In the genomic region with DNA sequence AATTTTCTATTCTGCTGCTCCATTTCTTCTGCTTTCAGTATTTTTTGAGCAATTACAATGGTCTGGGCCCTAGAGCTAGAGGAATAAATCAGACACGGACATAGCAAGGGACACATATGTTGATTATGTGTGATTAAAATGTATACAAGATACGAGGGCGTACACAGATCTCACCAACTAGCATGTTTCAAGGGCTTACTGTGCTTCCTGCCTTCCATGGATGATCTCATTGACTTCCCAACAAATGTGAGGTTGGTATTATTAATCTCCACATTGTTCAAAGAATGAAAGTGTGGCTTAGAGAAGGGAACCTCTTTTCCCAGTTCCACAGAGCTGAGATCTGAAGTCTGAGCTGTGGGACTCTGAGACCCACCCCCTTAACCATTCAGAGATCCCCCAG, we compare ENCODE assay signal across 28 cellular contexts. TPM values are rescaled to one million over a fixed set of nuclear protein-coding genes. Genes with fewer than 3 reads are reported as not detected.
DNase-seq lines count a peak whose midpoint lies in the region; ATAC-seq, FAIRE-seq and TF ChIP-seq lines count a peak whose summit lies in the region.
"Had no signal": no experiment of that assay in that cellular context is flagged by ENCODE, and none has a peak within 500 bp of the region (broad histone marks: within the 10 kb centered on the region; RNA-seq: fewer than 3 reads in every experiment).

No MANE protein-coding gene starts in this region.

- peaks cover 0 to 4% (median 0%) of the 10 kb centered on the region in 7 donors for H3K9me3 Mint-ChIP-seq in CD14-positive monocyte
- no peaks in the 10 kb centered on the region for H3K9me3 Mint-ChIP-seq in H9
- H3K9me3 Mint-ChIP-seq in Calu3 (ENCODE audit: low read depth, unreplicated experiment): no peaks in the 10 kb centered on the region
- H3K9me3 Mint-ChIP-seq: activated naive CD8-positive, alpha-beta T cell treated with anti-CD3 and anti-CD28 coated beads, Interleukin-2, amount 10 ng/mL, durations not matched to agents 7 days and 5 days; central memory CD8-positive, alpha-beta T cell had no signal

- BruUV-seq in K562 (replicated peaks; lab: Mats Ljungman, UMichigan) (no TSS peak), Calu3 (replicated peaks; lab: Mats Ljungman, UMichigan) (no TSS peak)

- H4K91ac ChIP-seq in H9 (ENCODE audit: insufficient read length, low read depth, low read length): no peak overlapping the region
- H4K91ac ChIP-seq in mesenchymal stem cell (ENCODE audit: low read length): no peak overlapping the region

- H3K79me2 ChIP-seq in H9 (ENCODE audit: insufficient read depth, low read length) (no peaks in the 10 kb centered on the region), K562 (ENCODE audit: control insufficient read depth, insufficient read depth, low read length) (peaks cover 4% of the 10 kb centered on the region; the same call in 1 of the 3 replicates)

- WGBS in H9 (ENCODE audit: extremely low coverage, insufficient read length, low lambda C conversion rate): no CpG with 5 or more reads among the region's 3 CpGs
- WGBS in K562 (ENCODE audit: insufficient coverage, low coverage, missing lambda C conversion rate): 61% methylated on average over 3 of the region's 3 CpGs
- 69% methylated on average over 2 of the region's 3 CpGs for WGBS in mesenchymal stem cell

- H3K56ac ChIP-seq in H9 (ENCODE audit: insufficient read length, low read depth, low read length): no peak overlapping the region

- H3K4ac ChIP-seq in H9 (ENCODE audit: low read depth, low read length): no peak overlapping the region
- H3K4ac ChIP-seq in mesenchymal stem cell (ENCODE audit: low read depth in 1 of 2, low read length in 2 of 2): no peak overlapping the region

- H3K36me3 Mint-ChIP-seq in CD14-positive monocyte (peaks cover 13 to 35% of the 10 kb centered on the region in 2 donors), H9 (ENCODE audit: insufficient read depth in 1 of 3, low read depth in 3 of 3) (no peaks in the 10 kb centered on the region; a peak in 1 of 7 replicates), Calu3 (ENCODE audit: insufficient read depth, unreplicated experiment) (peaks cover 20% of the 10 kb centered on the region)

- H3K4me1 Mint-ChIP-seq in CD14-positive monocyte (peaks cover 69% of the 10 kb centered on the region), H9 (peaks cover 2 to 3% of the 10 kb centered on the region in 2 experiments; a peak in 3 of 4 replicates), Calu3 (ENCODE audit: low read depth, unreplicated experiment) (no peaks in the 10 kb centered on the region)

- H3K27me3 Mint-ChIP-seq in CD14-positive monocyte (ENCODE audit: low read depth in 3 of 3) (peaks cover 0 to 3% (median 1%) of the 10 kb centered on the region in 3 donors), H9 (ENCODE audit: low read depth) (no peaks in the 10 kb centered on the region), Calu3 (ENCODE audit: unreplicated experiment) (no peaks in the 10 kb centered on the region)
- H3K27me3 Mint-ChIP-seq: activated naive CD8-positive, alpha-beta T cell treated with anti-CD3 and anti-CD28 coated beads, Interleukin-2, amount 10 ng/mL, durations not matched to agents 7 days and 5 days; central memory CD8-positive, alpha-beta T cell had no signal

- no peak overlapping the region for H2AK5ac ChIP-seq in H9 (ENCODE audit: insufficient read length, low read length)
- no peak overlapping the region for H2AK5ac ChIP-seq in mesenchymal stem cell (ENCODE audit: low read length, severe bottlenecking)

- no peak overlapping the region for H3T11ph ChIP-seq in H9 (ENCODE audit: low read length)

- H3K4me3 ChIP-seq in K562 (no peak overlapping the region), mesenchymal stem cell (ENCODE audit: insufficient read depth in 1 of 2, low read depth in 1 of 2, low read length in 2 of 2) (no peak overlapping the region)
- H3K4me3 ChIP-seq: left lung had no signal

- H3K79me1 ChIP-seq in H9 (ENCODE audit: insufficient read depth, low read depth, low read length, poor library complexity, severe bottlenecking) (no peaks in the 10 kb centered on the region), mesenchymal stem cell (replicated peaks; ENCODE audit: low read length, poor library complexity, severe bottlenecking) (peaks cover 39% of the 10 kb centered on the region)

- H2AFZ ChIP-seq in H9 (ENCODE audit: low read length): no peak overlapping the region
- no peak overlapping the region for H2AFZ ChIP-seq in K562 (ENCODE audit: low read depth, low read length)
- no peak overlapping the region for H2AFZ ChIP-seq in mesenchymal stem cell (ENCODE audit: low read depth, low read length)

- H3K9me3 ChIP-seq in H9 (ENCODE audit: control insufficient read depth, low read depth, low read length) (no peaks in the 10 kb centered on the region), K562 (replicated peaks; ENCODE audit: control insufficient read depth, insufficient read depth, low read depth, low read length) (no peaks in the 10 kb centered on the region), mesenchymal stem cell (ENCODE audit: control insufficient read depth, low read length) (no peaks in the 10 kb centered on the region)
- H3K9me3 ChIP-seq: left lung had no signal

- H3K18ac ChIP-seq in H9 (ENCODE audit: insufficient read length, low read depth, low read length) (no peak overlapping the region), mesenchymal stem cell (ENCODE audit: low read depth in 1 of 2, low read length in 2 of 2) (no peak overlapping the region)

- no peak for DNase-seq in CD14-positive monocyte (ENCODE audit: low spot score)
- DNase-seq in H9: no peak
- DNase-seq in K562 (ENCODE audit: extremely low read depth in 1 of 4, low spot score in 3 of 4): no peak
- DNase-seq in mesenchymal stem cell: no peak
- DNase-seq in NCI-H82 (lab: John Stamatoyannopoulos, UW): no peak
- DNase-seq in Calu3: no peak
- DNase-seq in NCI-H774 (lab: John Stamatoyannopoulos, UW): no peak
- DNase-seq: activated CD4-positive, alpha-beta T cell treated with anti-CD3 and anti-CD28 coated beads for 1 hour; activated gamma-delta T cell; activated naive CD8-positive, alpha-beta T cell treated with anti-CD3 and anti-CD28 coated beads, Interleukin-2, amount 10 ng/mL, durations not matched to agents 7 days and 5 days; DND-41; NCI-H1092; NCI-H187 treated with DMSO at 0.1 percent for 48 hours; NCI-H524; retina; SIG-M5; small intestine; stimulated activated CD4-positive, alpha-beta T cell treated with anti-CD3 and anti-CD28 coated beads, Interleukin-2, amount 100 ng/mL, for 24 hours; T-helper 1 cell; trophoblast cell had no signal

- H4K8ac ChIP-seq in H9 (replicated peaks; ENCODE audit: insufficient read length, low read depth, low read length) (no peak overlapping the region), mesenchymal stem cell (ENCODE audit: low read length) (no peak overlapping the region)

- intact Hi-C loops in CD14-positive monocyte (cut with micrococcal nuclease) (no loop called here), K562 (cut with micrococcal nuclease) (no loop called here), Calu3 (cut with micrococcal nuclease; ENCODE audit: unreplicated experiment) (no loop called here)

- no peak overlapping the region for H3K27ac ChIP-seq in H9 (ENCODE audit: insufficient read length, low read depth, low read length)
- H3K27ac ChIP-seq in K562 (ENCODE audit: extremely low read depth, low read depth, low read length): no peak overlapping the region
- no peak overlapping the region for H3K27ac ChIP-seq in mesenchymal stem cell (ENCODE audit: low read length, poor library complexity, severe bottlenecking)
- H3K27ac ChIP-seq: C4-2B, left lung had no signal

- in situ Hi-C loops in K562 (cut with MboI): no loop called here

- TF ChIP-seq POLR2A in K562 (conservative IDR thresholded peaks at IDR 0.05): no peak

- no peak overlapping the region for H3K9ac ChIP-seq in H9 (ENCODE audit: extremely low read depth, insufficient read length, low read length)
- peak overlapping the region in 1 of 2 experiments; percentile 21; a peak in 1 of 4 replicates for H3K9ac ChIP-seq in K562 (ENCODE audit: insufficient read depth in 1 of 2, low read depth in 2 of 2, low read length in 2 of 2)
- H3K9ac ChIP-seq in mesenchymal stem cell (ENCODE audit: low read length): peak overlapping the region; percentile 17

- TF ChIP-seq CTCF in CD14-positive monocyte (IDR thresholded peaks at IDR 0.05) (no peak), H9 (conservative IDR thresholded peaks at IDR 0.05) (no peak), K562 (IDR thresholded peaks at IDR 0.05 in 2 of 3, conservative IDR thresholded peaks at IDR 0.05 in 1 of 3; ENCODE audit: insufficient read depth in 2 of 3, low read depth in 1 of 3, low read length in 3 of 3) (no peak), Calu3 (IDR thresholded peaks at IDR 0.05; ENCODE audit: unreplicated experiment) (no peak)

- H3K27ac Mint-ChIP-seq in CD14-positive monocyte (peak overlapping the region; percentile 92 to 98 (median 98)), H9 (peak overlapping the region in 2 of 3 experiments; percentile 45 to 63; a peak in 3 of 7 replicates), Calu3 (ENCODE audit: unreplicated experiment) (no peak overlapping the region)
- H3K27ac Mint-ChIP-seq: activated naive CD8-positive, alpha-beta T cell treated with anti-CD3 and anti-CD28 coated beads, Interleukin-2, amount 10 ng/mL, durations not matched to agents 7 days and 5 days had no signal

- H3K4me3 Mint-ChIP-seq in CD14-positive monocyte: peak overlapping the region in 1 of 2 donors; percentile 9
- H3K4me3 Mint-ChIP-seq in H9: no peak overlapping the region
- no peak overlapping the region for H3K4me3 Mint-ChIP-seq in Calu3 (ENCODE audit: low read depth, unreplicated experiment)
- H3K4me3 Mint-ChIP-seq: activated naive CD8-positive, alpha-beta T cell treated with anti-CD3 and anti-CD28 coated beads, Interleukin-2, amount 10 ng/mL, durations not matched to agents 7 days and 5 days; central memory CD8-positive, alpha-beta T cell had no signal

- H3K23ac ChIP-seq in H9 (ENCODE audit: insufficient read length, low read depth, low read length) (no peak overlapping the region), mesenchymal stem cell (ENCODE audit: low read length in 2 of 2) (no peak overlapping the region)

- TF ChIP-seq RAD21 in K562 (CRISPR knock-in tag; conservative IDR thresholded peaks at IDR 0.05 in 1 of 2, IDR thresholded peaks at IDR 0.05 in 1 of 2): no peak

- H2BK120ac ChIP-seq in H9 (ENCODE audit: low read depth, low read length, poor library complexity, severe bottlenecking) (no peak overlapping the region), mesenchymal stem cell (ENCODE audit: low read depth, low read length) (no peak overlapping the region)

- no peak overlapping the region for H2BK5ac ChIP-seq in H9 (ENCODE audit: insufficient read length, low read length)
- no peak overlapping the region for H2BK5ac ChIP-seq in mesenchymal stem cell (ENCODE audit: low read depth, low read length, poor library complexity, severe bottlenecking)

- H4K20me1 ChIP-seq in H9 (ENCODE audit: control insufficient read depth, insufficient read depth, insufficient read length) (no peaks in the 10 kb centered on the region), K562 (replicated peaks; ENCODE audit: control insufficient read depth, insufficient read depth, low read length) (peaks cover 7% of the 10 kb centered on the region; the same call in 1 of the 2 replicates)

- H3K36me3 ChIP-seq in K562 (ENCODE audit: control insufficient read depth, insufficient read depth, low read length) (no peaks in the 10 kb centered on the region; the same call in 2 of the 3 replicates), mesenchymal stem cell (ENCODE audit: control insufficient read depth in 1 of 2, insufficient read depth in 2 of 2, low read depth in 1 of 2, low read length in 2 of 2) (peaks cover 21 to 24% of the 10 kb centered on the region in 2 experiments)
- H3K36me3 ChIP-seq: left lung had no signal

- H3K27me3 ChIP-seq in H9 (ENCODE audit: insufficient read depth, low read length) (no peaks in the 10 kb centered on the region), K562 (ENCODE audit: control insufficient read depth in 2 of 2, insufficient read depth in 2 of 2, low read length in 2 of 2) (no peaks in the 10 kb centered on the region), mesenchymal stem cell (ENCODE audit: control insufficient read depth in 1 of 2, insufficient read depth in 1 of 2, low read length in 2 of 2) (no peaks in the 10 kb centered on the region)
- H3K27me3 ChIP-seq: left lung had no signal

- no peak overlapping the region for H4K5ac ChIP-seq in H9 (ENCODE audit: insufficient read length, low read depth, low read length)

- H3K9me1 ChIP-seq in K562 (ENCODE audit: control insufficient read depth, insufficient read depth, low read length): no peaks in the 10 kb centered on the region

- peak; percentile 56 for FAIRE-seq in K562 (lab: Jason Lieb, UNC)
- FAIRE-seq: H54, islet of Langerhans, small intestine, TTC549 had no signal

- no peaks in the 10 kb centered on the region for H3K23me2 ChIP-seq in H9 (ENCODE audit: insufficient read length, low read depth, low read length, poor library complexity, severe bottlenecking)

- CTCF ChIA-PET in K562 (lab: Yijun Ruan, JAX; ENCODE audit: low intra/inter-chr PET ratio) (no interaction called here), Calu3 (lab: Charles Lee) (no interaction called here)

- H2BK20ac ChIP-seq in H9 (ENCODE audit: low read depth, low read length, poor library complexity, severe bottlenecking): no peak overlapping the region

- ATAC-seq in K562 (no peak), GM21737 (IDR thresholded peaks at IDR 0.05; ENCODE audit: unreplicated experiment) (no peak)
- ATAC-seq: left lung had no signal

- H2BK12ac ChIP-seq in H9 (ENCODE audit: insufficient read length, low read depth, low read length): no peak overlapping the region
- H2BK12ac ChIP-seq in mesenchymal stem cell (ENCODE audit: low read length in 2 of 2): no peak overlapping the region

- H3K4me1 ChIP-seq in H9 (ENCODE audit: insufficient read depth, low read length) (no peaks in the 10 kb centered on the region), K562 (replicated peaks in 1 of 2; ENCODE audit: control insufficient read depth in 2 of 2, insufficient read depth in 2 of 2, low read length in 2 of 2) (peaks cover 6 to 12% of the 10 kb centered on the region in 2 experiments; a peak in 4 of 5 replicates), mesenchymal stem cell (ENCODE audit: control insufficient read depth, insufficient read depth, low read depth, low read length) (peaks cover 7% of the 10 kb centered on the region)

- no peak overlapping the region for H2BK15ac ChIP-seq in H9 (ENCODE audit: low read depth, low read length)
- H2BK15ac ChIP-seq in mesenchymal stem cell (ENCODE audit: low read depth, poor library complexity, severe bottlenecking): no peak overlapping the region

- H3K4me2 ChIP-seq in H9 (ENCODE audit: insufficient read depth, insufficient read length, low read length) (no peak overlapping the region), K562 (ENCODE audit: insufficient read depth, low read length) (no peak overlapping the region), mesenchymal stem cell (ENCODE audit: low read length, poor library complexity, severe bottlenecking) (no peak overlapping the region)

- TF ChIP-seq EP300 in K562 (IDR thresholded peaks at IDR 0.05; ENCODE audit: low read length): no peak

- H3K14ac ChIP-seq in H9 (ENCODE audit: insufficient read depth, low read length) (no peak overlapping the region), mesenchymal stem cell (ENCODE audit: low read length in 2 of 2) (no peak overlapping the region)

- POLR2A ChIA-PET in K562 (lab: Yijun Ruan, JAX): no interaction called here

RNA-seq across cellular contexts. Expression of a gene that starts 9.2 kb away (rescaled TPM):
- polyA plus RNA-seq in CD14-positive monocyte (100 to 1,000 TPM; 168 to 170 TPM), K562 (2011; rRNA removed) (72.7 and 167 TPM in 2 replicates), K562 (2014; fragmentation: Illumina TruSeq; extraction: Trizol) (79.3 and 129 TPM in 2 replicates), K562 (2014; fragmentation: Nextera tagmentation; extraction: Ambion mirVana) (1 to 10 TPM; 2.3 to 5.8 TPM), K562 (2014; rRNA removed) (81.6 and 91.2 TPM in 2 replicates)
- total RNA-seq in H9 (2021) (191 and 194 TPM in 2 replicates), K562 (2014; rRNA removed) (112 and 167 TPM in 2 replicates), K562 (2014; rRNA removed; fragmentation: Illumina TruSeq; extraction: Trizol) (25.6 and 32.7 TPM in 2 replicates), K562 (2015; rRNA removed; fragmentation: Illumina TruSeq; extraction: Trizol) (63.5 and 72.9 TPM in 2 replicates), K562 (2021) (121 and 128 TPM in 2 replicates), Calu3 (2022) (184 and 192 TPM in 2 replicates)
- total RNA-seq in K562 (2011; cell fraction: chromatin; rRNA removed; ENCODE audit: low replicate concordance): 107 and 382 TPM in 2 replicates
- 428 and 489 TPM in 2 replicates for total RNA-seq in K562 (2011; cell fraction: nucleolus; rRNA removed)
- 273 and 275 TPM in 2 replicates for total RNA-seq in K562 (2011; cell fraction: nucleoplasm; rRNA removed)
- 103 and 259 TPM in 2 replicates for polyA plus RNA-seq in K562 (2011; cell fraction: cytosol; rRNA removed)
- 92.2 and 141 TPM in 2 replicates for polyA plus RNA-seq in K562 (2011; cell fraction: nucleus; rRNA removed)
- polyA plus RNA-seq in K562 (2012): 172 and 394 TPM in 2 replicates
- 36.8 and 45.4 TPM in 2 replicates for polyA minus RNA-seq in K562 (2011; rRNA and poly(A)+ RNA removed)
- 168 and 196 TPM in 2 replicates for polyA minus RNA-seq in K562 (2011; cell fraction: cytosol; rRNA and poly(A)+ RNA removed)
- polyA minus RNA-seq in K562 (2011; cell fraction: nucleus; rRNA and poly(A)+ RNA removed): 38.8 and 46.8 TPM in 2 replicates
- 586 TPM for polyA plus RNA-seq in mesenchymal stem cell (2013, experiment 1 of 2)
- polyA plus RNA-seq in mesenchymal stem cell (2013, experiment 2 of 2): 580 TPM

RNA-seq across cellular contexts. Expression of a gene that starts 9.5 kb away (rescaled TPM):
- polyA plus RNA-seq in CD14-positive monocyte (1 to 10 TPM; 7.6 to 8.0 TPM), K562 (2011; rRNA removed) (21.6 and 24.9 TPM in 2 replicates), K562 (2014; fragmentation: Illumina TruSeq; extraction: Trizol) (15.2 and 18.3 TPM in 2 replicates), K562 (2014; fragmentation: Nextera tagmentation; extraction: Ambion mirVana) (under 1 TPM; 0.08 to 0.66 TPM), K562 (2014; rRNA removed) (14.7 and 20.5 TPM in 2 replicates)
- total RNA-seq in H9 (2021) (18.4 and 19.4 TPM in 2 replicates), K562 (2014; rRNA removed) (15.8 and 18.7 TPM in 2 replicates), K562 (2014; rRNA removed; fragmentation: Illumina TruSeq; extraction: Trizol) (3.3 and 4.0 TPM in 2 replicates), K562 (2015; rRNA removed; fragmentation: Illumina TruSeq; extraction: Trizol) (9.6 and 11.0 TPM in 2 replicates), K562 (2021) (26.1 and 27.3 TPM in 2 replicates), Calu3 (2022) (19.3 and 22.7 TPM in 2 replicates)
- total RNA-seq in K562 (2011; cell fraction: chromatin; rRNA removed; ENCODE audit: low replicate concordance): 54.6 and 104 TPM in 2 replicates
- 38.6 and 39.2 TPM in 2 replicates for total RNA-seq in K562 (2011; cell fraction: nucleolus; rRNA removed)
- 46.7 and 47.2 TPM in 2 replicates for total RNA-seq in K562 (2011; cell fraction: nucleoplasm; rRNA removed)
- polyA plus RNA-seq in K562 (2011; cell fraction: cytosol; rRNA removed): 20.1 and 41.9 TPM in 2 replicates
- 26.9 and 32.6 TPM in 2 replicates for polyA plus RNA-seq in K562 (2011; cell fraction: nucleus; rRNA removed)
- 14.8 and 15.2 TPM in 2 replicates for polyA plus RNA-seq in K562 (2012)
- 25.2 and 45.6 TPM in 2 replicates for polyA minus RNA-seq in K562 (2011; rRNA and poly(A)+ RNA removed)
- polyA minus RNA-seq in K562 (2011; cell fraction: cytosol; rRNA and poly(A)+ RNA removed): 13.1 and 23.2 TPM in 2 replicates
- polyA minus RNA-seq in K562 (2011; cell fraction: nucleus; rRNA and poly(A)+ RNA removed): 12.1 and 14.4 TPM in 2 replicates
- 12.7 TPM for polyA plus RNA-seq in mesenchymal stem cell (2013, experiment 1 of 2)
- polyA plus RNA-seq in mesenchymal stem cell (2013, experiment 2 of 2): 12.8 TPM

RNA-seq across cellular contexts. Expression of a gene that starts 32.3 kb away (rescaled TPM):
- polyA plus RNA-seq in CD14-positive monocyte: not detected
- 0.15 TPM in 1 of 2 replicates, not detected in the other for total RNA-seq in H9 (2021)
- not detected in 2 replicates for total RNA-seq in K562 (2011; cell fraction: chromatin; rRNA removed; ENCODE audit: low replicate concordance)
- 0.13 TPM in 1 of 2 replicates, not detected in the other for total RNA-seq in K562 (2011; cell fraction: nucleolus; rRNA removed)
- total RNA-seq in K562 (2011; cell fraction: nucleoplasm; rRNA removed): 0.31 TPM in 1 of 2 replicates, not detected in the other
- total RNA-seq in K562 (2014; rRNA removed): 0.08 TPM in 1 of 2 replicates, not detected in the other
- total RNA-seq in K562 (2014; rRNA removed; fragmentation: Illumina TruSeq; extraction: Trizol): not detected in 2 replicates
- not detected in 2 replicates for total RNA-seq in K562 (2015; rRNA removed; fragmentation: Illumina TruSeq; extraction: Trizol)
- 0.07 and 0.09 TPM in 2 replicates for total RNA-seq in K562 (2021)
- polyA plus RNA-seq in K562 (2011; rRNA removed): 0.06 TPM in 1 of 2 replicates, not detected in the other
- polyA plus RNA-seq in K562 (2011; cell fraction: cytosol; rRNA removed): 0.06 TPM in 2 replicates
- polyA plus RNA-seq in K562 (2011; cell fraction: nucleus; rRNA removed): 0.10 TPM in 1 of 2 replicates, not detected in the other
- polyA plus RNA-seq in K562 (2012): 0.08 and 0.10 TPM in 2 replicates
- not detected in 2 replicates for polyA plus RNA-seq in K562 (2014; fragmentation: Illumina TruSeq; extraction: Trizol)
- not detected for polyA plus RNA-seq in K562 (2014; fragmentation: Nextera tagmentation; extraction: Ambion mirVana)
- polyA plus RNA-seq in K562 (2014; rRNA removed): 0.05 TPM in 1 of 2 replicates, not detected in the other
- not detected in 2 replicates for polyA minus RNA-seq in K562 (2011; rRNA and poly(A)+ RNA removed)
- not detected in 2 replicates for polyA minus RNA-seq in K562 (2011; cell fraction: cytosol; rRNA and poly(A)+ RNA removed)
- polyA minus RNA-seq in K562 (2011; cell fraction: nucleus; rRNA and poly(A)+ RNA removed): not detected in 2 replicates
- polyA plus RNA-seq in mesenchymal stem cell (2013, experiment 1 of 2): 0.29 TPM
- 0.25 TPM for polyA plus RNA-seq in mesenchymal stem cell (2013, experiment 2 of 2)
- 0.14 TPM in 1 of 2 replicates, not detected in the other for total RNA-seq in Calu3 (2022)
- total RNA-seq: glomerular endothelial cell had no signal

RNA-seq across cellular contexts. Expression of a gene that starts 55.5 kb away (rescaled TPM):
- under 1 TPM in 1 of 2 donors, not detected in 1; 0.13 TPM for polyA plus RNA-seq in CD14-positive monocyte
- 3.8 and 4.0 TPM in 2 replicates for total RNA-seq in H9 (2021)
- 1.8 and 4.5 TPM in 2 replicates for total RNA-seq in K562 (2011; cell fraction: chromatin; rRNA removed; ENCODE audit: low replicate concordance)
- total RNA-seq in K562 (2011; cell fraction: nucleolus; rRNA removed): 2.7 and 2.8 TPM in 2 replicates
- 2.1 and 2.2 TPM in 2 replicates for total RNA-seq in K562 (2011; cell fraction: nucleoplasm; rRNA removed)
- total RNA-seq in K562 (2014; rRNA removed): 2.8 and 3.8 TPM in 2 replicates
- 0.61 and 0.65 TPM in 2 replicates for total RNA-seq in K562 (2014; rRNA removed; fragmentation: Illumina TruSeq; extraction: Trizol)
- total RNA-seq in K562 (2015; rRNA removed; fragmentation: Illumina TruSeq; extraction: Trizol): 1.8 and 2.0 TPM in 2 replicates
- 2.9 and 3.5 TPM in 2 replicates for total RNA-seq in K562 (2021)
- polyA plus RNA-seq in K562 (2011; rRNA removed): 1.5 and 1.7 TPM in 2 replicates
- 1.4 and 1.7 TPM in 2 replicates for polyA plus RNA-seq in K562 (2011; cell fraction: cytosol; rRNA removed)
- 1.0 and 1.8 TPM in 2 replicates for polyA plus RNA-seq in K562 (2011; cell fraction: nucleus; rRNA removed)
- 2.5 and 4.5 TPM in 2 replicates for polyA plus RNA-seq in K562 (2012)
- polyA plus RNA-seq in K562 (2014; fragmentation: Illumina TruSeq; extraction: Trizol): 1.3 and 2.1 TPM in 2 replicates
- not detected for polyA plus RNA-seq in K562 (2014; fragmentation: Nextera tagmentation; extraction: Ambion mirVana)
- polyA plus RNA-seq in K562 (2014; rRNA removed): 1.4 and 1.7 TPM in 2 replicates
- polyA minus RNA-seq in K562 (2011; rRNA and poly(A)+ RNA removed): 1.4 and 1.5 TPM in 2 replicates
- 2.1 and 2.8 TPM in 2 replicates for polyA minus RNA-seq in K562 (2011; cell fraction: cytosol; rRNA and poly(A)+ RNA removed)
- 0.54 and 1.00 TPM in 2 replicates for polyA minus RNA-seq in K562 (2011; cell fraction: nucleus; rRNA and poly(A)+ RNA removed)
- polyA plus RNA-seq in mesenchymal stem cell (2013, experiment 1 of 2): 2.1 TPM
- polyA plus RNA-seq in mesenchymal stem cell (2013, experiment 2 of 2): 1.9 TPM
- total RNA-seq in Calu3 (2022): 1.6 and 1.8 TPM in 2 replicates
